ENCODE assay signal across 9 cellular contexts in the genomic region with DNA sequence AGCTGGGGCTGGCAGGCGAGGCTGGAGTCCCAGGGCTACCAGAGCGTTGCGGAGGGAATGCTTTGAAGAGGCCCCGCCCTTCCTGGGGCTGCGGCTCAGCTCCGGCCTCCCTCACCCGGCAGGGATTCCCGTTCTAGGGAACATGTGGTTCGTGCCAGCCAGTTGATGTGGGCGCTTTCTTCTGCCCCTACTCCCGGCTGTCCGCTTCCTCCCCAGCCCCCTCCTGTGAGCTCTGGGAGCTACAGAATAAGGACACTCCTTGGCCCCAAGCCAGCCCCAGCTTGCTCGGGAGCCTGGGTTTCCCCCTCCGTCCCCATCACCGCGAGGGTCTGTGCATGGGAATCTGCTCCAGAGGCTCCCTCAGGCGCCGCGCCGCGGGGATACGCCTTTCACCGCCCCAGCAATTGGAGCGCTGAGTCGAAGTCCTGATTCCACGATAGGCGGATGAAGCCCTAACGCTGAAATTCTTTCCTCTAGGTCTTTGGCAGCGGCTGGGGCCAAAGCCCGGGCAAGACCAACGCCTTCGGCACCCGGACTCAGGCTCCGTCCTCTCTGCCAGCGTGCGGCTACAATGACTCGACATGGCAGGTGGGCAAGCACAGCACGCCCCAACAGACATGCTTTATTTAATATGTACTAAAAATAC.
A peak's percentile ranks its signal among the peaks of the same experiment; 100 is the strongest.
DNase-seq lines count a peak whose midpoint lies in the region; ATAC-seq and TF ChIP-seq lines count a peak whose summit lies in the region.
"Had no signal": no experiment of that assay in that cellular context is flagged by ENCODE, and none has a peak within 500 bp of the region (broad histone marks: within the 10 kb centered on the region; RNA-seq: fewer than 3 reads in every experiment).

No MANE protein-coding gene starts in this region.

- intact Hi-C loops in activated CD4-positive, alpha-beta memory T cell treated with anti-CD3 and anti-CD28 coated beads for 36 hours (cut with micrococcal nuclease), result no loop called here

- peak overlapping the region; percentile 81 for H3K4me3 Mint-ChIP-seq in type B pancreatic cell
- no peak overlapping the region for H3K4me3 Mint-ChIP-seq in activated CD4-positive, alpha-beta memory T cell treated with anti-CD3 and anti-CD28 coated beads for 36 hours
- H3K4me3 Mint-ChIP-seq: activated naive CD8-positive, alpha-beta T cell treated with anti-CD3 and anti-CD28 coated beads, Interleukin-2, amount 10 ng/mL, durations not matched to agents 7 days and 5 days had no signal

- ATAC-seq in GM19324 (IDR thresholded peaks at IDR 0.05; ENCODE audit: low FRiP score, unreplicated experiment), result no peak

- no peaks in the 10 kb centered on the region for H3K9me3 Mint-ChIP-seq in type B pancreatic cell
- H3K9me3 Mint-ChIP-seq in activated CD4-positive, alpha-beta memory T cell treated with anti-CD3 and anti-CD28 coated beads for 36 hours, result no peaks in the 10 kb centered on the region
- H3K9me3 Mint-ChIP-seq: activated naive CD8-positive, alpha-beta T cell treated with anti-CD3 and anti-CD28 coated beads, Interleukin-2, amount 10 ng/mL, durations not matched to agents 7 days and 5 days had no signal

- POLR2A ChIA-PET in activated CD4-positive, alpha-beta memory T cell treated with anti-CD3 and anti-CD28 coated beads for 36 hours (lab: Charles Lee), result no interaction called here

- TF ChIP-seq CTCF in epithelial cell of esophagus (IDR thresholded peaks at IDR 0.05; ENCODE audit: insufficient read depth, low read depth, low read length, missing control alignments) (no peak), type B pancreatic cell (conservative IDR thresholded peaks at IDR 0.05) (no peak)

- H3K4me3 ChIP-seq in epithelial cell of esophagus (ENCODE audit: low read length), result peak overlapping the region; percentile 40

- H3K27ac Mint-ChIP-seq in type B pancreatic cell, result no peak overlapping the region
- H3K27ac Mint-ChIP-seq in activated CD4-positive, alpha-beta memory T cell treated with anti-CD3 and anti-CD28 coated beads for 36 hours, result no peak overlapping the region
- H3K27ac Mint-ChIP-seq: activated naive CD8-positive, alpha-beta T cell treated with anti-CD3 and anti-CD28 coated beads, Interleukin-2, amount 10 ng/mL, durations not matched to agents 7 days and 5 days had no signal

- no peaks in the 10 kb centered on the region for H3K36me3 Mint-ChIP-seq in type B pancreatic cell
- no peaks in the 10 kb centered on the region for H3K36me3 Mint-ChIP-seq in activated CD4-positive, alpha-beta memory T cell treated with anti-CD3 and anti-CD28 coated beads for 36 hours
- H3K36me3 Mint-ChIP-seq: activated naive CD8-positive, alpha-beta T cell treated with anti-CD3 and anti-CD28 coated beads, Interleukin-2, amount 10 ng/mL, durations not matched to agents 7 days and 5 days had no signal

- peaks cover 7% of the 10 kb centered on the region for H3K4me1 Mint-ChIP-seq in type B pancreatic cell (ENCODE audit: unreplicated experiment)
- peaks cover 3% of the 10 kb centered on the region for H3K4me1 Mint-ChIP-seq in activated CD4-positive, alpha-beta memory T cell treated with anti-CD3 and anti-CD28 coated beads for 36 hours (ENCODE audit: low read depth)
- H3K4me1 Mint-ChIP-seq: activated naive CD8-positive, alpha-beta T cell treated with anti-CD3 and anti-CD28 coated beads, Interleukin-2, amount 10 ng/mL, durations not matched to agents 7 days and 5 days had no signal

- CTCF ChIA-PET in activated CD4-positive, alpha-beta memory T cell treated with anti-CD3 and anti-CD28 coated beads for 36 hours (lab: Charles Lee), result no interaction called here

- DNase-seq in COLO829 (ENCODE audit: low spot score) (peak; percentile 56), NCI-H524 treated with DMSO at 0.1 percent for 48 hours (lab: John Stamatoyannopoulos, UW) (peak; percentile 52), epithelial cell of esophagus (ENCODE audit: low read depth) (peak; percentile 48), medulla oblongata (ENCODE audit: extremely low spot score) (peak; percentile 73), type B pancreatic cell (ENCODE audit: extremely low spot score, unreplicated experiment) (no peak)
- no peak for DNase-seq in central memory CD4-positive, alpha-beta T cell
- no peak for DNase-seq in activated CD4-positive, alpha-beta memory T cell treated with anti-CD3 and anti-CD28 coated beads for 36 hours
- DNase-seq: activated naive CD8-positive, alpha-beta T cell treated with anti-CD3 and anti-CD28 coated beads, Interleukin-2, amount 10 ng/mL, durations not matched to agents 7 days and 5 days had no signal

- H3K27me3 Mint-ChIP-seq in type B pancreatic cell, result peaks cover 53% of the 10 kb centered on the region
- peaks cover 46% of the 10 kb centered on the region for H3K27me3 Mint-ChIP-seq in activated CD4-positive, alpha-beta memory T cell treated with anti-CD3 and anti-CD28 coated beads for 36 hours

Comparison
In these comparisons a context has a peak if more than half of its experiments do, and no peak if none do; other contexts are left out.
1. DNase-seq: peak in COLO829 (single experiment), NCI-H524 treated with DMSO at 0.1 percent for 48 hours (single experiment), epithelial cell of esophagus (single experiment) and medulla oblongata (single experiment); none in type B pancreatic cell (single experiment), central memory CD4-positive, alpha-beta T cell (single experiment) and activated CD4-positive, alpha-beta memory T cell treated with anti-CD3 and anti-CD28 coated beads for 36 hours (single experiment).